In genomic region chr17:39404542-39405378, GRCh38 we compare ENCODE assay signal across 10 cellular contexts. TPM values are rescaled to one million over a fixed set of nuclear protein-coding genes. Genes with fewer than 3 reads are reported as not detected.
DNase-seq lines count a peak whose midpoint lies in the region; ATAC-seq and FAIRE-seq lines count a peak whose summit lies in the region.
"Had no signal": no experiment of that assay in that cellular context is flagged by ENCODE, and none has a peak within 500 bp of the region (broad histone marks: within the 10 kb centered on the region; RNA-seq: fewer than 3 reads in every experiment).

No MANE protein-coding gene starts in this region.

- H3K36me3 Mint-ChIP-seq in activated naive CD4-positive, alpha-beta T cell treated with anti-CD3 and anti-CD28 coated beads for 36 hours (ENCODE audit: low read depth), result peaks cover 25% of the 10 kb centered on the region
- peaks cover 22% of the 10 kb centered on the region for H3K36me3 Mint-ChIP-seq in T-helper 1 cell treated with Interleukin-12 subunit alpha and Interleukin-12 subunit beta and Interleukin-4 antibody, amounts not matched to agents 30 μg/mL and 1 μg/mL, for 36 hours (ENCODE audit: low read depth)

- no peaks in the 10 kb centered on the region for H3K9me3 Mint-ChIP-seq in activated naive CD4-positive, alpha-beta T cell treated with anti-CD3 and anti-CD28 coated beads for 36 hours
- no peaks in the 10 kb centered on the region for H3K9me3 Mint-ChIP-seq in T-helper 1 cell treated with Interleukin-12 subunit alpha and Interleukin-12 subunit beta and Interleukin-4 antibody, amounts not matched to agents 30 μg/mL and 1 μg/mL, for 36 hours
- H3K9me3 Mint-ChIP-seq in stimulated activated naive CD8-positive, alpha-beta T cell treated with anti-CD3 and anti-CD28 coated beads, Interleukin-15, amount 100 ng/mL, for 72 hours, result no peaks in the 10 kb centered on the region

- peaks cover 52% of the 10 kb centered on the region for H3K4me1 Mint-ChIP-seq in activated naive CD4-positive, alpha-beta T cell treated with anti-CD3 and anti-CD28 coated beads for 36 hours (ENCODE audit: low read depth)
- peaks cover 31% of the 10 kb centered on the region for H3K4me1 Mint-ChIP-seq in T-helper 1 cell treated with Interleukin-12 subunit alpha and Interleukin-12 subunit beta and Interleukin-4 antibody, amounts not matched to agents 30 μg/mL and 1 μg/mL, for 36 hours (ENCODE audit: low read depth)
- peaks cover 70% of the 10 kb centered on the region for H3K4me1 Mint-ChIP-seq in stimulated activated naive CD8-positive, alpha-beta T cell treated with anti-CD3 and anti-CD28 coated beads, Interleukin-15, amount 100 ng/mL, for 72 hours

- peak overlapping the region; percentile 95 for H3K27ac Mint-ChIP-seq in activated naive CD4-positive, alpha-beta T cell treated with anti-CD3 and anti-CD28 coated beads for 36 hours
- peak overlapping the region; percentile 49 for H3K27ac Mint-ChIP-seq in T-helper 1 cell treated with Interleukin-12 subunit alpha and Interleukin-12 subunit beta and Interleukin-4 antibody, amounts not matched to agents 30 μg/mL and 1 μg/mL, for 36 hours
- H3K27ac Mint-ChIP-seq in stimulated activated naive CD8-positive, alpha-beta T cell treated with anti-CD3 and anti-CD28 coated beads, Interleukin-15, amount 100 ng/mL, for 72 hours, result peak overlapping the region; percentile 92 to 95

- intact Hi-C loops in activated naive CD4-positive, alpha-beta T cell treated with anti-CD3 and anti-CD28 coated beads for 36 hours (cut with micrococcal nuclease), result loop anchor here (1.0 to 10.0 kb wide), 7 partner anchors 47 to 693 kb away; partner anchors contain the start of genes LASP1, LRRC3C, MED1 and ORMDL3

- CTCF ChIA-PET in activated naive CD4-positive, alpha-beta T cell treated with anti-CD3 and anti-CD28 coated beads for 36 hours (lab: Charles Lee), result interaction anchor here (0.6 kb wide), 4 partner anchors 25 to 488 kb away, joined by 3 to 7 read pairs (median 4); no protein-coding TSS in a partner anchor

- ATAC-seq in stimulated activated naive CD8-positive, alpha-beta T cell treated with anti-CD3 and anti-CD28 coated beads, Interleukin-15, amount 100 ng/mL, for 72 hours, result peak; percentile 68
- ATAC-seq in HG03025 (IDR thresholded peaks at IDR 0.05; ENCODE audit: low FRiP score, unreplicated experiment), result no peak

- no peak for FAIRE-seq in frontal cortex (lab: Jason Lieb, UNC)

- H3K27me3 Mint-ChIP-seq in activated naive CD4-positive, alpha-beta T cell treated with anti-CD3 and anti-CD28 coated beads for 36 hours (ENCODE audit: low read depth), result no peaks in the 10 kb centered on the region
- H3K27me3 Mint-ChIP-seq in T-helper 1 cell treated with Interleukin-12 subunit alpha and Interleukin-12 subunit beta and Interleukin-4 antibody, amounts not matched to agents 30 μg/mL and 1 μg/mL, for 36 hours (ENCODE audit: low read depth), result no peaks in the 10 kb centered on the region
- no peaks in the 10 kb centered on the region for H3K27me3 Mint-ChIP-seq in stimulated activated naive CD8-positive, alpha-beta T cell treated with anti-CD3 and anti-CD28 coated beads, Interleukin-15, amount 100 ng/mL, for 72 hours

- peak; percentile 56 for DNase-seq in activated naive CD4-positive, alpha-beta T cell treated with anti-CD3 and anti-CD28 coated beads for 36 hours
- no peak for DNase-seq in activated naive CD4-positive, alpha-beta T cell treated with anti-CD3 and anti-CD28 coated beads, Interleukin-2, amount 50 U/mL, for 16 hours
- peak; percentile 75 for DNase-seq in fibroblast of gingiva (ENCODE audit: low read depth)
- peak; percentile 25 to 50 for DNase-seq in stimulated activated naive CD8-positive, alpha-beta T cell treated with anti-CD3 and anti-CD28 coated beads, Interleukin-15, amount 100 ng/mL, for 72 hours
- no peak for DNase-seq in NCI-H187 (lab: John Stamatoyannopoulos, UW)
- no peak for DNase-seq in frontal cortex (ENCODE audit: low spot score in 2 of 2)
- DNase-seq: DMS153, Karpas-422 had no signal

- no peak overlapping the region for H3K4me3 Mint-ChIP-seq in activated naive CD4-positive, alpha-beta T cell treated with anti-CD3 and anti-CD28 coated beads for 36 hours
- peak overlapping the region; percentile 47 for H3K4me3 Mint-ChIP-seq in T-helper 1 cell treated with Interleukin-12 subunit alpha and Interleukin-12 subunit beta and Interleukin-4 antibody, amounts not matched to agents 30 μg/mL and 1 μg/mL, for 36 hours
- peak overlapping the region; percentile 72 for H3K4me3 Mint-ChIP-seq in stimulated activated naive CD8-positive, alpha-beta T cell treated with anti-CD3 and anti-CD28 coated beads, Interleukin-15, amount 100 ng/mL, for 72 hours

RNA-seq across cellular contexts. Expression of gene FBXL20, which starts 3.3 kb away (rescaled TPM):
- total RNA-seq in activated naive CD4-positive, alpha-beta T cell treated with anti-CD3 and anti-CD28 coated beads for 36 hours, result 10 to 100 TPM; 14.2 to 15.4 TPM
- 18.3 TPM for total RNA-seq in frontal cortex

RNA-seq across cellular contexts. Expression of gene MED1, which starts 46.3 kb away (rescaled TPM):
- 10 to 100 TPM; 52.4 to 56.1 TPM for total RNA-seq in activated naive CD4-positive, alpha-beta T cell treated with anti-CD3 and anti-CD28 coated beads for 36 hours
- total RNA-seq in frontal cortex, result 22.4 TPM

RNA-seq across cellular contexts. Expression of gene CDK12, which starts 56.5 kb away (rescaled TPM):
- 10 to 100 TPM; 49.8 to 51.0 TPM for total RNA-seq in activated naive CD4-positive, alpha-beta T cell treated with anti-CD3 and anti-CD28 coated beads for 36 hours
- total RNA-seq in frontal cortex, result 16.7 TPM

Comparison
In these comparisons a context has a peak if more than half of its experiments do, and no peak if none do; other contexts are left out.
1. DNase-seq: peak in activated naive CD4-positive, alpha-beta T cell treated with anti-CD3 and anti-CD28 coated beads for 36 hours (single experiment), fibroblast of gingiva (single experiment) and stimulated activated naive CD8-positive, alpha-beta T cell treated with anti-CD3 and anti-CD28 coated beads, Interleukin-15, amount 100 ng/mL, for 72 hours (2 of 2); none in activated naive CD4-positive, alpha-beta T cell treated with anti-CD3 and anti-CD28 coated beads, Interleukin-2, amount 50 U/mL, for 16 hours (single experiment), NCI-H187 (0 of 2) and frontal cortex (0 of 2).
2. Peak in every context shown above with its lines, with median percentiles within 50 percentile points of each other: H3K27ac Mint-ChIP-seq.